8 cellular contexts compared by ENCODE assay signal in genomic region chr3:183446838-183447205, GRCh38. TPM values are rescaled to one million over a fixed set of nuclear protein-coding genes. Genes with fewer than 3 reads are reported as not detected.
A peak's percentile ranks its signal among the peaks of the same experiment; 100 is the strongest.
DNase-seq lines count a peak whose midpoint lies in the region; ATAC-seq and TF ChIP-seq lines count a peak whose summit lies in the region.

No MANE protein-coding gene starts in this region.

- H3K27ac Mint-ChIP-seq in glutamatergic neuron (ENCODE audit: unreplicated experiment): peak overlapping the region; percentile 99

- no peak for TF ChIP-seq CTCF in WI38 (IDR thresholded peaks at IDR 0.05; ENCODE audit: low read depth, low read length)
- no peak for TF ChIP-seq CTCF in glutamatergic neuron (IDR thresholded peaks at IDR 0.05; ENCODE audit: partially characterized antibody, unreplicated experiment)

- H3K36me3 ChIP-seq in HAP-1 (replicated peaks) (no peaks in the 10 kb centered on the region), skeletal muscle satellite cell (ENCODE audit: insufficient read depth, low read length) (no peaks in the 10 kb centered on the region)

- no peak for ATAC-seq in GM19023 (IDR thresholded peaks at IDR 0.05; ENCODE audit: unreplicated experiment)
- ATAC-seq in HG03521 (IDR thresholded peaks at IDR 0.05; ENCODE audit: unreplicated experiment): no peak

- peak overlapping the region; percentile 81 for H3K4me3 ChIP-seq in HAP-1
- H3K4me3 ChIP-seq in WI38 (ENCODE audit: low read depth, low read length): peak overlapping the region; percentile 87
- peak overlapping the region; percentile 84 for H3K4me3 ChIP-seq in skeletal muscle satellite cell (ENCODE audit: low read length)

- H3K4me1 ChIP-seq in HAP-1 (peaks cover 6% of the 10 kb centered on the region; the same call in 1 of the 2 replicates), skeletal muscle satellite cell (ENCODE audit: control insufficient read depth, insufficient read depth, low read length) (peaks cover 21% of the 10 kb centered on the region)

- peak overlapping the region; percentile 94 for H3K4me2 ChIP-seq in skeletal muscle satellite cell (ENCODE audit: low read length)

- H3K4me3 Mint-ChIP-seq in glutamatergic neuron (ENCODE audit: unreplicated experiment): peak overlapping the region; percentile 90

- peak overlapping the region; percentile 87 for H3K9ac ChIP-seq in skeletal muscle satellite cell (ENCODE audit: low read depth, low read length)

- peaks cover 4% of the 10 kb centered on the region for H3K27me3 Mint-ChIP-seq in glutamatergic neuron (ENCODE audit: unreplicated experiment)

- in situ Hi-C loops in HAP-1 (cut with MboI; ENCODE audit: low sequenced_read_pairs): no loop called here

- H3K36me3 Mint-ChIP-seq in glutamatergic neuron (ENCODE audit: unreplicated experiment): peaks cover 6% of the 10 kb centered on the region

- peaks cover 8% of the 10 kb centered on the region for H3K4me1 Mint-ChIP-seq in glutamatergic neuron (ENCODE audit: low read depth, unreplicated experiment)

- peaks cover 7% of the 10 kb centered on the region for H3K9me3 Mint-ChIP-seq in glutamatergic neuron (ENCODE audit: unreplicated experiment)

- H3K9me3 ChIP-seq in HAP-1 (peaks cover 7% of the 10 kb centered on the region; the same call in 1 of the 2 replicates), skeletal muscle satellite cell (replicated peaks; ENCODE audit: low read length) (peaks cover 6% of the 10 kb centered on the region)

- DNase-seq in HAP-1 (ENCODE audit: low spot score in 2 of 2) (no peak), glutamatergic neuron (no peak), amniotic stem cell (lab: John Stamatoyannopoulos, UW) (no peak)
- no peak for DNase-seq in activated CD4-positive, CD25-positive, alpha-beta regulatory T cell (lab: John Stamatoyannopoulos, UW)

- no peaks in the 10 kb centered on the region; the same call in 1 of the 2 replicates for H3K27me3 ChIP-seq in HAP-1 (ENCODE audit: low read depth)
- no peaks in the 10 kb centered on the region for H3K27me3 ChIP-seq in skeletal muscle satellite cell (ENCODE audit: control insufficient read depth, insufficient read depth, low read length)

RNA-seq across cellular contexts. Expression of gene MCF2L2, which starts 18.4 kb away (rescaled TPM):
- 18.1 TPM for total RNA-seq in glutamatergic neuron (ENCODE audit: unreplicated experiment)
- total RNA-seq in skeletal muscle satellite cell (2012; rRNA removed): 0.44 and 0.51 TPM in 2 replicates
